34 cellular contexts compared by ENCODE assay signal in genomic region chr18:11866764-11867163, GRCh38.
"Had no signal": no experiment of that assay in that cellular context is flagged by ENCODE, and none has a peak within 500 bp of the region (broad histone marks: within the 10 kb centered on the region; RNA-seq: fewer than 3 reads in every experiment).

No MANE protein-coding gene starts in this region.

- H3K4me3 Mint-ChIP-seq: activated B cell treated with CpG ODN at 0.5 μM for 24 hours; activated CD8-positive, alpha-beta memory T cell treated with anti-CD3 and anti-CD28 coated beads, Interleukin-2, amount 10 ng/mL, durations not matched to agents 7 days and 5 days; activated CD8-positive, alpha-beta T cell treated with anti-CD3 and anti-CD28 coated beads, Interleukin-2, amount 10 ng/mL, durations not matched to agents 7 days and 5 days; activated naive CD4-positive, alpha-beta T cell treated with anti-CD3 and anti-CD28 coated beads for 36 hours; activated naive CD8-positive, alpha-beta T cell treated with anti-CD3 and anti-CD28 coated beads for 36 hours; brain; dendritic cell treated with granulocyte-macrophage colony-stimulating factor and Interleukin-4, amounts not matched to agents 40 ng/mL and 50 ng/mL, for 4 days; immature natural killer cell; naive thymus-derived CD4-positive, alpha-beta T cell; T-helper 17 cell had no signal

- H3K4me3 ChIP-seq: ascending aorta, esophagus muscularis mucosa, heart left ventricle, pancreas, prostate gland, skin epidermis, suprapubic skin, tibial artery had no signal

- H3K36me3 ChIP-seq: heart left ventricle, pancreas, prostate gland had no signal

- FAIRE-seq: kidney, pancreas, urothelium cell line had no signal

- DNase-seq: activated B cell treated with CpG ODN at 0.5 μM for 24 hours; activated CD8-positive, alpha-beta memory T cell treated with anti-CD3 and anti-CD28 coated beads, Interleukin-2, amount 10 ng/mL, durations not matched to agents 7 days and 5 days; activated CD8-positive, alpha-beta T cell treated with anti-CD3 and anti-CD28 coated beads, Interleukin-2, amount 10 ng/mL, durations not matched to agents 7 days and 5 days; activated effector memory CD4-positive, alpha-beta T cell treated with anti-CD3 and anti-CD28 coated beads, Interleukin-2, amount 50 U/mL, for 16 hours; activated naive CD4-positive, alpha-beta T cell treated with anti-CD3 and anti-CD28 coated beads for 36 hours; activated naive CD8-positive, alpha-beta T cell treated with anti-CD3 and anti-CD28 coated beads for 36 hours; caudate nucleus; foreskin keratinocyte; heart left ventricle; hypothalamus; immature natural killer cell; kidney; left colon; mammary epithelial cell; midbrain; naive thymus-derived CD4-positive, alpha-beta T cell; nucleus accumbens; pancreas; retina; stimulated activated CD4-positive, alpha-beta T cell treated with anti-CD3 and anti-CD28 coated beads, Interleukin-4, amount 100 ng/mL, for 4 hours; stimulated activated CD8-positive, alpha-beta memory T cell treated with anti-CD3 and anti-CD28 coated beads, Interleukin-4, amount 100 ng/mL, for 48 hours; stimulated activated naive CD4-positive, alpha-beta T cell; T-helper 17 cell; T1000 had no signal

- H3K27me3 Mint-ChIP-seq: activated naive CD8-positive, alpha-beta T cell treated with anti-CD3 and anti-CD28 coated beads for 36 hours; brain had no signal

- H3K9me3 Mint-ChIP-seq: activated B cell treated with CpG ODN at 0.5 μM for 24 hours; activated naive CD4-positive, alpha-beta T cell treated with anti-CD3 and anti-CD28 coated beads for 36 hours; activated naive CD8-positive, alpha-beta T cell treated with anti-CD3 and anti-CD28 coated beads for 36 hours; dendritic cell treated with granulocyte-macrophage colony-stimulating factor and Interleukin-4, amounts not matched to agents 40 ng/mL and 50 ng/mL, for 4 days; immature natural killer cell; naive thymus-derived CD4-positive, alpha-beta T cell had no signal

- H3K4me1 Mint-ChIP-seq: activated naive CD8-positive, alpha-beta T cell treated with anti-CD3 and anti-CD28 coated beads for 36 hours; brain; immature natural killer cell had no signal

- H3K4me1 ChIP-seq: ascending aorta, esophagus muscularis mucosa, heart left ventricle, prostate gland, suprapubic skin, tibial artery had no signal

- H3K27me3 ChIP-seq: ascending aorta, esophagus muscularis mucosa, foreskin keratinocyte, pancreas, suprapubic skin, tibial artery had no signal

- H3K9me3 ChIP-seq: ascending aorta, esophagus muscularis mucosa, heart left ventricle, pancreas, prostate gland, suprapubic skin, tibial artery had no signal

- H3K36me3 Mint-ChIP-seq: activated CD8-positive, alpha-beta memory T cell treated with anti-CD3 and anti-CD28 coated beads, Interleukin-2, amount 10 ng/mL, durations not matched to agents 7 days and 5 days; activated naive CD8-positive, alpha-beta T cell treated with anti-CD3 and anti-CD28 coated beads for 36 hours; naive thymus-derived CD4-positive, alpha-beta T cell had no signal

- H3K27ac ChIP-seq: ascending aorta, esophagus muscularis mucosa, foreskin keratinocyte, heart left ventricle, pancreas, prostate gland, skin epidermis, suprapubic skin, tibial artery had no signal

- H3K27ac Mint-ChIP-seq: activated B cell treated with CpG ODN at 0.5 μM for 24 hours; activated CD8-positive, alpha-beta memory T cell treated with anti-CD3 and anti-CD28 coated beads, Interleukin-2, amount 10 ng/mL, durations not matched to agents 7 days and 5 days; activated CD8-positive, alpha-beta T cell treated with anti-CD3 and anti-CD28 coated beads, Interleukin-2, amount 10 ng/mL, durations not matched to agents 7 days and 5 days; activated naive CD4-positive, alpha-beta T cell treated with anti-CD3 and anti-CD28 coated beads for 36 hours; activated naive CD8-positive, alpha-beta T cell treated with anti-CD3 and anti-CD28 coated beads for 36 hours; brain; dendritic cell treated with granulocyte-macrophage colony-stimulating factor and Interleukin-4, amounts not matched to agents 40 ng/mL and 50 ng/mL, for 4 days; immature natural killer cell; naive thymus-derived CD4-positive, alpha-beta T cell; T-helper 17 cell had no signal

- ATAC-seq: activated CD8-positive, alpha-beta T cell treated with anti-CD3 and anti-CD28 coated beads, Interleukin-2, amount 10 ng/mL, durations not matched to agents 7 days and 5 days; foreskin keratinocyte; heart left ventricle; left colon; naive thymus-derived CD4-positive, alpha-beta T cell; pancreas; sciatic nerve; T-helper 17 cell had no signal
